Comparison of ENCODE assay signal across 2 cellular contexts in the genomic region with DNA sequence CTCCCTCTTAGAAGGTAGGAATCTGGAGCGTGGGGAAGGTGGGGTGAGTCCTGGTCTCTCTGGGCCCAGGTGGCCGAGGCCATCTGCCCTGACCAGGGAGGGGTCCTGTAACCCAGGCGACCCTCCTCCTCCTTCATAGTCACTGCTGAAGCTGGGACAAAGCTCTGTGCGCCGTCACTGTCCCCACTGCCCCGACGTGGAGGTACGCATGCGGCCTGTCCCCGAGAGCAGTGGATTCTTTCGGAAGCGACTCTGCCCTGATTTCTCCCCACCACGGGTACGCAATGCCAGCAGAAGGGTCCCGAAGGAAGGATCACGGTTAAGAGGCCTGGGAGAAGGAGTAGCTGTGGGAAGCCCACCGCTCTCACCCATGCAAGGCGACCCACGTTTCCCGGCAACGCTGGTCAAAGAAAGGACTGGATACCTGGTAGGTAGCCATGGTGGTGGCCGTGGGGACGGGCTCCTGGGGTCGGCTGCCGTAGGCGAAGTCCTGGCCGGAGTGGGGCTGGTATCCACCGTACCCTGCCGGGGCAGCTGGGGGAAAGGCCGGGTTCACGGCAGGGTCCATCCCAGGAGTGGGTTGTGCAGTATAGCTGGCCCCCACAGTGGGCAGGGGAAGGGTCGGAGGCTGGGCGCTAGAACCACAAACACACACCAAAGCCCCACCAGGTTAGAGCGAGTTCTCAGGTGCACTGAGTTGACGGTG.
TF ChIP-seq lines count a peak whose summit lies in the region.

No MANE protein-coding gene starts in this region.

TF ChIP-seq in SK-N-SH, 30 proteins besides CTCF, POLR2A, EP300 and RAD21:
- TF ChIP-seq, protein P1, sequence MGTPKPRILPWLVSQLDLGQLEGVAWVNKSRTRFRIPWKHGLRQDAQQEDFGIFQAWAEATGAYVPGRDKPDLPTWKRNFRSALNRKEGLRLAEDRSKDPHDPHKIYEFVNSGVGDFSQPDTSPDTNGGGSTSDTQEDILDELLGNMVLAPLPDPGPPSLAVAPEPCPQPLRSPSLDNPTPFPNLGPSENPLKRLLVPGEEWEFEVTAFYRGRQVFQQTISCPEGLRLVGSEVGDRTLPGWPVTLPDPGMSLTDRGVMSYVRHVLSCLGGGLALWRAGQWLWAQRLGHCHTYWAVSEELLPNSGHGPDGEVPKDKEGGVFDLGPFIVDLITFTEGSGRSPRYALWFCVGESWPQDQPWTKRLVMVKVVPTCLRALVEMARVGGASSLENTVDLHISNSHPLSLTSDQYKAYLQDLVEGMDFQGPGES (IDR thresholded peaks at IDR 0.05; ENCODE audit: low read depth, low read length), result no peak
- TF ChIP-seq CHD2 (IDR thresholded peaks at IDR 0.05; ENCODE audit: low read length, partially characterized antibody) (no peak), MXI1 (IDR thresholded peaks at IDR 0.05; ENCODE audit: low read depth, low read length) (no peak), ELF1 (IDR thresholded peaks at IDR 0.05) (no peak), SIN3A (IDR thresholded peaks at IDR 0.05; ENCODE audit: borderline replicate concordance, low read depth, low read length) (no peak), MEF2A (IDR thresholded peaks at IDR 0.05; ENCODE audit: borderline replicate concordance, low read depth) (no peak), REST (IDR thresholded peaks at IDR 0.05; ENCODE audit: low read depth, low read length) (no peak), TCF12 (IDR thresholded peaks at IDR 0.05) (no peak), RXRA (IDR thresholded peaks at IDR 0.05; ENCODE audit: borderline replicate concordance, low read depth) (no peak), SMC3 (IDR thresholded peaks at IDR 0.05; ENCODE audit: low read depth, low read length) (no peak), RFX5 (IDR thresholded peaks at IDR 0.05; ENCODE audit: low read length) (no peak), FOXJ3 (CRISPR knock-in tag; IDR thresholded peaks at IDR 0.05) (no peak), NFIC (IDR thresholded peaks at IDR 0.05; ENCODE audit: borderline replicate concordance) (no peak), YY1 (IDR thresholded peaks at IDR 0.05; ENCODE audit: low read depth) (no peak), GATA2 (CRISPR knock-in tag; IDR thresholded peaks at IDR 0.05) (no peak)
TF ChIP-seq in SK-N-SH: peak in this region for 0.

TF ChIP-seq in SK-N-SH treated with all-trans-retinoic acid at 6 μM for 48 hours, 23 proteins besides CTCF, POLR2A, EP300 and RAD21 (continued from another document):
- TF ChIP-seq, protein P2, sequence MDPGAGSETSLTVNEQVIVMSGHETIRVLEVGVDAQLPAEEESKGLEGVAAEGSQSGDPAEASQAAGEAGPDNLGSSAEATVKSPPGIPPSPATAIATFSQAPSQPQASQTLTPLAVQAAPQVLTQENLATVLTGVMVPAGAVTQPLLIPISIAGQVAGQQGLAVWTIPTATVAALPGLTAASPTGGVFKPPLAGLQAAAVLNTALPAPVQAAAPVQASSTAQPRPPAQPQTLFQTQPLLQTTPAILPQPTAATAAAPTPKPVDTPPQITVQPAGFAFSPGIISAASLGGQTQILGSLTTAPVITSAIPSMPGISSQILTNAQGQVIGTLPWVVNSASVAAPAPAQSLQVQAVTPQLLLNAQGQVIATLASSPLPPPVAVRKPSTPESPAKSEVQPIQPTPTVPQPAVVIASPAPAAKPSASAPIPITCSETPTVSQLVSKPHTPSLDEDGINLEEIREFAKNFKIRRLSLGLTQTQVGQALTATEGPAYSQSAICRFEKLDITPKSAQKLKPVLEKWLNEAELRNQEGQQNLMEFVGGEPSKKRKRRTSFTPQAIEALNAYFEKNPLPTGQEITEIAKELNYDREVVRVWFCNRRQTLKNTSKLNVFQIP (CRISPR knock-in tag; IDR thresholded peaks at IDR 0.05; ENCODE audit: borderline replicate concordance, low read depth), result no peak
- no peak for TF ChIP-seq TSHZ2 (CRISPR knock-in tag; IDR thresholded peaks at IDR 0.05)
- TF ChIP-seq CSDC2 (CRISPR knock-in tag; IDR thresholded peaks at IDR 0.05), result no peak
- no peak for TF ChIP-seq PATZ1 (CRISPR knock-in tag; IDR thresholded peaks at IDR 0.05; ENCODE audit: borderline replicate concordance)
- TF ChIP-seq ZNF70 (CRISPR knock-in tag; IDR thresholded peaks at IDR 0.05), result no peak
- TF ChIP-seq SNAI2 (CRISPR knock-in tag; IDR thresholded peaks at IDR 0.05), result no peak
- no peak for TF ChIP-seq ZNF565 (CRISPR knock-in tag; conservative IDR thresholded peaks at IDR 0.05; ENCODE audit: low read depth)
